8 cellular contexts compared by ENCODE assay signal in the genomic region with DNA sequence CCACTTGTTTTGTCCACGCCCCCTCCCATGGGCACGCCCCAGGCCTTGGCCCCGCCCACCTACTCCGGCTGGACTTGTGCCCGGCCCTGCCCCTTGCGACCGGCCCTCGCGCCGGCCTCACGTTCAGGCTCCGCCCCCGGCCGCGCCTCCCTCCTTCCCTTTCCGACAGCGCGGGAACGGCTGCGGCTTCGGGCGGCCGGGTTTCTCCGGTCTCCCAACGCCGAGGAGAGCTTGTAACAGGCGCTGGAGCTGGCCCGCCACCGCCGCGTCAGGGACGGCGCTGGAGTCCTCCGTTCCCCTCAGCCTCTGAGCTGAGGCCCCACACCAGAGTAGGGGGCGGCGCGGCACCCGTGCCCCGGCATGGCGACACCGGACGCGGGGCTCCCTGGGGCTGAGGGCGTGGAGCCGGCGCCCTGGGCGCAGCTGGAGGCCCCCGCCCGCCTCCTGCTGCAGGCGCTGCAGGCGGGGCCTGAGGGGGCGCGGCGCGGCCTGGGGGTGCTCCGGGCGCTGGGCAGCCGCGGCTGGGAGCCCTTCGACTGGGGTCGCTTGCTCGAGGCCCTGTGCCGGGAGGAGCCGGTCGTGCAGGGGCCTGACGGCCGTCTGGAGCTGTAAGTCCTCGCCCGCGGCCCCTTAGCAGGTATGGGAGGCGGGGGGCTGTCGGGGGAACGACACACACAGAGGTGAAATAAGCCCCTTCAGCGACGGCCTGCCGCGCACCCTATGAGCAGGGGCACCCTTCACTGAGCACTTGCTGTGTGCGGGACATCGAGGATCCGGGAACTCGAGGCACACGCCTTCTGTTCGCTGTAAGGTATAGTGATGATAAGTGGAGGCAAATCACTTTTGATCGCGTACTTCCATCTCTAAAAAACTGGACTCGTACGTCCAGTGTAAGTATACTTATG. TPM values are rescaled to one million over a fixed set of nuclear protein-coding genes. Genes with fewer than 3 reads are reported as not detected.
A peak's percentile ranks its signal among the peaks of the same experiment; 100 is the strongest.
DNase-seq lines count a peak whose midpoint lies in the region; ATAC-seq, FAIRE-seq and TF ChIP-seq lines count a peak whose summit lies in the region.

A gene with protein sequence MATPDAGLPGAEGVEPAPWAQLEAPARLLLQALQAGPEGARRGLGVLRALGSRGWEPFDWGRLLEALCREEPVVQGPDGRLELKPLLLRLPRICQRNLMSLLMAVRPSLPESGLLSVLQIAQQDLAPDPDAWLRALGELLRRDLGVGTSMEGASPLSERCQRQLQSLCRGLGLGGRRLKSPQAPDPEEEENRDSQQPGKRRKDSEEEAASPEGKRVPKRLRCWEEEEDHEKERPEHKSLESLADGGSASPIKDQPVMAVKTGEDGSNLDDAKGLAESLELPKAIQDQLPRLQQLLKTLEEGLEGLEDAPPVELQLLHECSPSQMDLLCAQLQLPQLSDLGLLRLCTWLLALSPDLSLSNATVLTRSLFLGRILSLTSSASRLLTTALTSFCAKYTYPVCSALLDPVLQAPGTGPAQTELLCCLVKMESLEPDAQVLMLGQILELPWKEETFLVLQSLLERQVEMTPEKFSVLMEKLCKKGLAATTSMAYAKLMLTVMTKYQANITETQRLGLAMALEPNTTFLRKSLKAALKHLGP (plus strand): TSS at position 153 of the 905 bp plus-strand sequence. CDS start 208 bp downstream, at position 361.

- peak within 1 kb of the TSS; percentile 28 for H3K27ac ChIP-seq in mammary epithelial cell (ENCODE audit: insufficient read depth, low read depth, low read length)
- peak within 1 kb of the TSS; percentile 44 to 77 for H3K27ac ChIP-seq in small intestine (ENCODE audit: low read depth in 1 of 2, low read length in 1 of 2)

- H3K36me3 ChIP-seq in mammary epithelial cell (ENCODE audit: insufficient read depth, low read length), result no peaks in the 10 kb centered on the region
- H3K36me3 ChIP-seq in small intestine (ENCODE audit: control insufficient read depth in 2 of 2, insufficient read depth in 2 of 2, low read length in 2 of 2), result no peaks in the 10 kb centered on the region

- peak within 1 kb of the TSS; percentile 63 for H3K9ac ChIP-seq in mammary epithelial cell (ENCODE audit: insufficient read depth, low read length)

- peak within 1 kb of the TSS; percentile 78 for H2AFZ ChIP-seq in mammary epithelial cell (ENCODE audit: low read depth, low read length)

- BruUV-seq in mammary epithelial cell (replicated peaks; lab: Mats Ljungman, UMichigan), result no TSS peak

- peaks cover 8% of the 10 kb centered on the region for H3K79me2 ChIP-seq in mammary epithelial cell (ENCODE audit: insufficient read depth, low read length)

- TF ChIP-seq CTCF in AG04449 (IDR thresholded peaks at IDR 0.05; ENCODE audit: insufficient read depth, low read length, missing control alignments), result no peak
- TF ChIP-seq CTCF in WI38 (IDR thresholded peaks at IDR 0.05; ENCODE audit: low read depth, low read length), result no peak
- TF ChIP-seq CTCF in mammary epithelial cell (conservative IDR thresholded peaks at IDR 0.05 in 1 of 2, IDR thresholded peaks at IDR 0.05 in 1 of 2; ENCODE audit: extremely low read depth in 1 of 2, insufficient read depth in 1 of 2, low read depth in 1 of 2, low read length in 2 of 2), result no peak

- in situ Hi-C loops in mammary epithelial cell (cut with MboI; ENCODE audit: low sequenced_read_pairs in 2 of 2), result loop anchor here in 1 of 2 donors (5.0 kb wide), 1 partner anchor 110 kb away; the partner anchor contains the start of gene PPARD

- intact Hi-C loops in mammary epithelial cell (cut with micrococcal nuclease), result loop anchor here (1.0 kb wide), 2 partner anchors 34 to 51 kb away; no protein-coding TSS in a partner anchor

- no peak for FAIRE-seq in small intestine (lab: Jason Lieb, UNC)

- POLR2A ChIA-PET in AG04449 (lab: Yijun Ruan, JAX), result interaction anchor here (0.7 to 0.8 kb wide), 2 partner anchors 19 to 21 kb away, joined by 3 to 4 read pairs; no protein-coding TSS in a partner anchor

- dilution Hi-C loops in mammary epithelial cell (cut with HindIII; ENCODE audit: low sequenced_read_pairs), result no loop called here

- DNase-seq in AG04449 (ENCODE audit: low read depth, low spot score) (no peak), NCI-H2196 (lab: John Stamatoyannopoulos, UW; ENCODE audit: unreplicated experiment) (peak; percentile 93), mammary epithelial cell (peak; percentile 88), iPS-NIHi7 (ENCODE audit: extremely low spot score) (peak; percentile 99), small intestine (peak; percentile 94)

- H3K27me3 ChIP-seq in mammary epithelial cell (ENCODE audit: insufficient read depth, low read length) (no peaks in the 10 kb centered on the region), small intestine (ENCODE audit: control insufficient read depth in 2 of 2, insufficient read depth in 2 of 2, low read length in 2 of 2) (no peaks in the 10 kb centered on the region)

- H3K4me2 ChIP-seq in mammary epithelial cell (ENCODE audit: insufficient read depth, low read depth, low read length), result peak within 1 kb of the TSS; percentile 97

- ATAC-seq in GM18873 (IDR thresholded peaks at IDR 0.05; ENCODE audit: low FRiP score, unreplicated experiment) (peak; percentile 74), HG03108 (IDR thresholded peaks at IDR 0.05; ENCODE audit: unreplicated experiment) (peak; percentile 88)

- H4K20me1 ChIP-seq in mammary epithelial cell (ENCODE audit: insufficient read depth, low read length), result no peaks in the 10 kb centered on the region

- peak within 1 kb of the TSS; percentile 77 for H3K4me3 ChIP-seq in AG04449 (ENCODE audit: low read depth, low read length)
- peak within 1 kb of the TSS; percentile 72 for H3K4me3 ChIP-seq in WI38 (ENCODE audit: low read depth, low read length)
- H3K4me3 ChIP-seq in mammary epithelial cell (replicated peaks in 1 of 3; ENCODE audit: insufficient read depth in 1 of 3, low read depth in 2 of 3, low read length in 3 of 3), result peak within 1 kb of the TSS; percentile 59 to 80 (median 61)
- peak within 1 kb of the TSS; percentile 69 to 79 for H3K4me3 ChIP-seq in small intestine (ENCODE audit: low read depth in 1 of 2, low read length in 2 of 2)

- 5% methylated on average over 45 of the region's 87 CpGs for WGBS in mammary epithelial cell (ENCODE audit: low coverage, missing lambda C conversion rate)
- WGBS in small intestine, 3 donors, result 1% methylated on average over 66 to 87 of the region's 87 CpGs

- no peaks in the 10 kb centered on the region for H3K9me3 ChIP-seq in mammary epithelial cell (replicated peaks; ENCODE audit: insufficient read depth, low read length)
- no peaks in the 10 kb centered on the region for H3K9me3 ChIP-seq in small intestine (ENCODE audit: control insufficient read depth, low read depth)

- H3K4me1 ChIP-seq in mammary epithelial cell (ENCODE audit: insufficient read depth, low read length) (peaks cover 26% of the 10 kb centered on the region), small intestine (ENCODE audit: control insufficient read depth in 2 of 2, insufficient read depth in 1 of 2, low read depth in 1 of 2, low read length in 1 of 2) (no peaks in the 10 kb centered on the region)

- CTCF ChIA-PET in AG04449 (lab: Yijun Ruan, JAX), result interaction anchor here (0.9 to 14.6 kb wide), 10 partner anchors 14 to 194 kb away, joined by 3 to 430 read pairs (median 67); partner anchors contain the start of genes DEF6, PPARD and RPL10A
- CTCF ChIA-PET in mammary epithelial cell (lab: Charles Lee; ENCODE audit: low non-redundant PET), result no interaction called here

RNA-seq across cellular contexts. Expression of the gene that starts here (rescaled TPM):
- 10 to 100 TPM in 1 of 2 donors, 1 to 10 TPM in 1; 3.7 to 12.8 TPM for total RNA-seq in mammary epithelial cell
- polyA plus RNA-seq in mammary epithelial cell (8.8 TPM), small intestine (1 to 10 TPM; 1.6 to 4.6 (median 1.6) TPM)
- polyA minus RNA-seq in mammary epithelial cell, result 8.8 TPM
